8 cellular contexts compared by ENCODE assay signal in the genomic region with DNA sequence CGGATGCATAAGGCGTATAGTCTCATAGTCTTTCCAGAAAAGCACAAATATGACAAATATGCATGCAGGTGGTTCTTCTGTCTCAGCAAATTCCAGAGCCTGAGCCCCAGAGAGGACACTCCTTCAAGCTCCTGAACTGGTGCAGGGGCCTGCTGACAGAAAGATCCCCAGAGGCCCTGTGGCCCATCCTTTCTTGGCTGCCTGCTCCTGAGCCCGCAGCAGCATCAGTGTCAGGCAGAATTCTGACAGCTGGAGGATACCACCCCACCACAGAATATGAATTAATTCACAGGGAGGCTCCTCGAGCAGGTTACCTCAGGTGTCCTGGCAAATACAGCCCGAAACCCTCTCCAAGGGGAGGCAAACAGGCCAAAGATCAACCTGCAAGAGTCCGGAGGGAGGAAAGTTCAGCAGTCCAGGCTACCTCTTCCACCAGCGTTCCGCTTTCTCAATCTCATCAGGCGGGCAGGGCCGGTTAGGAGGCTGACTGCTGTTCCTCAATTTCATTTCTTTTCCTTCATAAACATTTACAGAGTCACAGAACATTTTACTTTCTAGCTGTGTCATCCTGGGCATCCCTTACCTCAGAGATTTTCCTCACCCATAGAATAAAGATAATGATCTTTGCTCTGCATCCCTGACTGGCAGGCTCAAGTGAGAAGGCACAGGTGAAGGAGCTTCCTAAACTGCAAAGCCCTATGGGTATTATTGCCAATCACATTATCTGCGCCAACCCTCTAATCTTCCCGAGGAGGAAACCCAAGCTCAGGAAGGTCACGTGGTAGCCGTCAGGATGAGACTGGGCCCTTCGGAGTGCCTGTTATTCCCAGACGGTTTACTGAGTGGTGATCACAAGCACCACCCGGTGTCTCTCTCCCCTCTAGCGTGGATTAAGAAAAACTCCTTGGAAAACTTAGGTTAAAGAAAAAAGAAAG. TPM values are rescaled to one million over a fixed set of nuclear protein-coding genes. Genes with fewer than 3 reads are reported as not detected.
DNase-seq lines count a peak whose midpoint lies in the region; ATAC-seq, FAIRE-seq and TF ChIP-seq lines count a peak whose summit lies in the region.

No MANE protein-coding gene starts in this region.

- peak overlapping the region; percentile 99 for H3K4me3 Mint-ChIP-seq in CD4-positive, alpha-beta T cell

- no peaks in the 10 kb centered on the region for H3K9me3 ChIP-seq in CD4-positive, alpha-beta T cell (ENCODE audit: control insufficient read depth, low read length)
- H3K9me3 ChIP-seq in Karpas-422 (ENCODE audit: low read length) = no peaks in the 10 kb centered on the region
- H3K9me3 ChIP-seq in body of pancreas = no peaks in the 10 kb centered on the region
- no peaks in the 10 kb centered on the region for H3K9me3 ChIP-seq in left lung
- H3K9me3 ChIP-seq in tibial artery = no peaks in the 10 kb centered on the region

- no peak for FAIRE-seq in frontal cortex (lab: Jason Lieb, UNC)

- 33 to 38% methylated on average over 17 to 18 of the region's 18 CpGs for WGBS in body of pancreas, 2 donors

- no peak overlapping the region for H2AFZ ChIP-seq in Karpas-422 (ENCODE audit: low read length)

- no peak for TF ChIP-seq CTCF in CD4-positive, alpha-beta T cell (IDR thresholded peaks at IDR 0.05)
- TF ChIP-seq CTCF in body of pancreas (IDR thresholded peaks at IDR 0.05) (no peak), left lung (IDR thresholded peaks at IDR 0.05) (no peak), tibial artery (IDR thresholded peaks at IDR 0.05) (no peak)

- intact Hi-C loops in CD4-positive, alpha-beta T cell (cut with DNase I, micrococcal nuclease) = loop anchor here in 1 of 2 experiments (10.0 kb wide), 2 partner anchors 978 to 1142 kb away; a partner anchor contains a TSS
- intact Hi-C loops in body of pancreas (cut with DNase I) (no loop called here), left lung (cut with DNase I) (no loop called here), tibial artery (cut with DNase I; ENCODE audit: low total_unique reads) (no loop called here)

- no peaks in the 10 kb centered on the region for H3K9me3 Mint-ChIP-seq in CD4-positive, alpha-beta T cell

- H3K4me3 ChIP-seq in Karpas-422 (ENCODE audit: low read length) (peak overlapping the region; percentile 92), body of pancreas (peak overlapping the region; percentile 23 to 96), left lung (peak overlapping the region; percentile 75 to 96), tibial artery (peak overlapping the region; percentile 62 to 89)

- CTCF ChIA-PET in CD4-positive, alpha-beta T cell (lab: Charles Lee) = no interaction called here

- peak overlapping the region; percentile 99 for H3K9ac ChIP-seq in Karpas-422 (ENCODE audit: low read length)

- H3K36me3 Mint-ChIP-seq in CD4-positive, alpha-beta T cell (ENCODE audit: low read depth) = peaks cover 56% of the 10 kb centered on the region

- peaks cover 12% of the 10 kb centered on the region for H4K20me1 ChIP-seq in Karpas-422 (ENCODE audit: insufficient read depth, low read depth, low read length)

- no peaks in the 10 kb centered on the region for H3K27me3 Mint-ChIP-seq in CD4-positive, alpha-beta T cell

- TF ChIP-seq POLR2A in body of pancreas (IDR thresholded peaks at IDR 0.05) = no peak

- H3K4me1 Mint-ChIP-seq in CD4-positive, alpha-beta T cell (ENCODE audit: low read depth) = peaks cover 59% of the 10 kb centered on the region

- DNase-seq in CD4-positive, alpha-beta T cell = no peak
- DNase-seq in Karpas-422 (no peak), body of pancreas (no peak), left lung (no peak), tibial artery (no peak), iPS-NIHi7 (ENCODE audit: extremely low spot score) (no peak), frontal cortex (ENCODE audit: low spot score in 2 of 2) (no peak)

- H3K36me3 ChIP-seq in Karpas-422 (ENCODE audit: insufficient read depth, low read length) = peaks cover 15% of the 10 kb centered on the region
- H3K36me3 ChIP-seq in body of pancreas (replicated peaks in 1 of 2; ENCODE audit: insufficient read depth in 1 of 2, low read depth in 2 of 2) = no peaks in the 10 kb centered on the region
- H3K36me3 ChIP-seq in left lung = peaks cover 0 to 35% of the 10 kb centered on the region in 2 donors
- H3K36me3 ChIP-seq in tibial artery = peaks cover 0 to 26% (median 19%) of the 10 kb centered on the region in 3 donors

- peak overlapping the region; percentile 95 for H3K4me2 ChIP-seq in Karpas-422 (ENCODE audit: low read depth, low read length, poor library complexity, severe bottlenecking)

- ATAC-seq in CD4-positive, alpha-beta T cell (ENCODE audit: poor library complexity) = no peak
- no peak for ATAC-seq in body of pancreas
- peak; percentile 2 for ATAC-seq in left lung
- no peak for ATAC-seq in GM21786 (IDR thresholded peaks at IDR 0.05; ENCODE audit: unreplicated experiment)

- POLR2A ChIA-PET in CD4-positive, alpha-beta T cell (lab: Charles Lee) = interaction anchor here (0.8 kb wide), 1 partner anchor 105 kb away, joined by 3 read pairs; no protein-coding TSS in a partner anchor

- H3K4me1 ChIP-seq in Karpas-422 (ENCODE audit: low read length) = peaks cover 21% of the 10 kb centered on the region
- peaks cover 22% of the 10 kb centered on the region for H3K4me1 ChIP-seq in body of pancreas
- peaks cover 9 to 31% of the 10 kb centered on the region in 2 donors for H3K4me1 ChIP-seq in left lung
- peaks cover 0 to 48% (median 27%) of the 10 kb centered on the region in 4 donors for H3K4me1 ChIP-seq in tibial artery

- no peaks in the 10 kb centered on the region for H3K27me3 ChIP-seq in CD4-positive, alpha-beta T cell (ENCODE audit: control insufficient read depth, insufficient read depth, low read length)
- no peaks in the 10 kb centered on the region for H3K27me3 ChIP-seq in Karpas-422 (ENCODE audit: low read length)
- H3K27me3 ChIP-seq in body of pancreas = no peaks in the 10 kb centered on the region
- H3K27me3 ChIP-seq in left lung = no peaks in the 10 kb centered on the region
- H3K27me3 ChIP-seq in tibial artery = no peaks in the 10 kb centered on the region

- peak overlapping the region; percentile 95 for H3K27ac ChIP-seq in CD4-positive, alpha-beta T cell (ENCODE audit: low read depth, low read length)
- H3K27ac ChIP-seq in Karpas-422 (ENCODE audit: low read length) (peak overlapping the region; percentile 90; the same call in 1 of the 2 replicates), body of pancreas (peak overlapping the region; percentile 91 to 98 (median 94)), left lung (peak overlapping the region; percentile 94 to 97), tibial artery (peak overlapping the region; percentile 93 to 98)

- H3K27ac Mint-ChIP-seq in CD4-positive, alpha-beta T cell = peak overlapping the region; percentile 92

- H3K9me2 ChIP-seq in Karpas-422 (replicated peaks; ENCODE audit: insufficient read depth, low read length) = no peaks in the 10 kb centered on the region

- peaks cover 60% of the 10 kb centered on the region for H3K79me2 ChIP-seq in Karpas-422 (ENCODE audit: low read length)

RNA-seq across cellular contexts. Expression of a gene that starts 1.4 kb away (rescaled TPM):
- total RNA-seq in CD4-positive, alpha-beta T cell = 10 to 100 TPM; 25.2 to 27.0 TPM
- 36.1 and 37.4 TPM in 2 replicates for total RNA-seq in Karpas-422 (2014; rRNA removed; shearing (Covaris generic); ENCODE audit: low replicate concordance)
- total RNA-seq in body of pancreas (10 to 100 TPM; 19.2 to 24.1 TPM), left lung (10 to 100 TPM; 30.9 to 38.9 TPM), frontal cortex (14.3 TPM)
